ENCODE assay signal across 8 cellular contexts in genomic region chr4:140252742-140253555, GRCh38.
DNase-seq lines count a peak whose midpoint lies in the region; ATAC-seq, FAIRE-seq and TF ChIP-seq lines count a peak whose summit lies in the region.

No MANE protein-coding gene starts in this region.

- no peaks in the 10 kb centered on the region for H4K20me1 ChIP-seq in OCI-LY7 (ENCODE audit: insufficient read depth, low read length)

- BruUV-seq in OCI-LY7 (replicated peaks; lab: Mats Ljungman, UMichigan), result no TSS peak

- peaks cover 22 to 26% of the 10 kb centered on the region in 2 donors for H3K27me3 Mint-ChIP-seq in stimulated activated naive B cell treated with anti-CD40 and anti-IgM and Interleukin-4, amounts not matched to agents 10 μg/mL and 1 μg/mL and 100 μg/mL, for 72 hours

- H3K27me3 ChIP-seq in esophagus squamous epithelium (no peaks in the 10 kb centered on the region), muscle layer of duodenum (ENCODE audit: low read depth, low read length) (no peaks in the 10 kb centered on the region)

- H3K27ac Mint-ChIP-seq in stimulated activated naive B cell treated with anti-CD40 and anti-IgM and Interleukin-4, amounts not matched to agents 10 μg/mL and 1 μg/mL and 100 μg/mL, for 72 hours, result peak overlapping the region; percentile 70

- H3K9me3 ChIP-seq in OCI-LY7 (ENCODE audit: low read length) (no peaks in the 10 kb centered on the region), esophagus squamous epithelium (no peaks in the 10 kb centered on the region), muscle layer of duodenum (ENCODE audit: control insufficient read depth in 1 of 2, low read length in 2 of 2) (no peaks in the 10 kb centered on the region)

- peak; percentile 94 for TF ChIP-seq CTCF in OCI-LY7 (conservative IDR thresholded peaks at IDR 0.05; ENCODE audit: low read length)
- peak; percentile 88 to 98 (median 92) for TF ChIP-seq CTCF in esophagus squamous epithelium (IDR thresholded peaks at IDR 0.05)

- WGBS in esophagus squamous epithelium, 2 donors, result 0 to 1% methylated on average over 13 to 23 of the region's 72 CpGs

- peaks cover 13 to 19% of the 10 kb centered on the region in 2 donors for H3K4me1 Mint-ChIP-seq in stimulated activated naive B cell treated with anti-CD40 and anti-IgM and Interleukin-4, amounts not matched to agents 10 μg/mL and 1 μg/mL and 100 μg/mL, for 72 hours

- CTCF ChIA-PET in OCI-LY7 (lab: Charles Lee; ENCODE audit: unreplicated experiment), result interaction anchor here (1.6 kb wide), 1 partner anchor 10 kb away, joined by 6 read pairs; no protein-coding TSS in a partner anchor

- no peaks in the 10 kb centered on the region for H3K9me2 ChIP-seq in OCI-LY7 (ENCODE audit: insufficient read depth, low read length)

- peak overlapping the region; percentile 60 to 75 for H3K4me3 Mint-ChIP-seq in stimulated activated naive B cell treated with anti-CD40 and anti-IgM and Interleukin-4, amounts not matched to agents 10 μg/mL and 1 μg/mL and 100 μg/mL, for 72 hours

- TF ChIP-seq POLR2A in esophagus squamous epithelium (IDR thresholded peaks at IDR 0.05), result peak in 1 of 4 donors; percentile 27

- H3K4me3 ChIP-seq in OCI-LY7 (ENCODE audit: low read depth, low read length, poor library complexity, severe bottlenecking) (peak overlapping the region; percentile 53), esophagus squamous epithelium (peak overlapping the region; percentile 61 to 80 (median 76)), muscle layer of duodenum (ENCODE audit: low read depth in 1 of 2, low read length in 2 of 2) (peak overlapping the region; percentile 26 to 64)

- H3K36me3 Mint-ChIP-seq in stimulated activated naive B cell treated with anti-CD40 and anti-IgM and Interleukin-4, amounts not matched to agents 10 μg/mL and 1 μg/mL and 100 μg/mL, for 72 hours, result no peaks in the 10 kb centered on the region

- no peaks in the 10 kb centered on the region for H3K9me3 Mint-ChIP-seq in stimulated activated naive B cell treated with anti-CD40 and anti-IgM and Interleukin-4, amounts not matched to agents 10 μg/mL and 1 μg/mL and 100 μg/mL, for 72 hours

- DNase-seq in AG08395 (ENCODE audit: low spot score) (peak; percentile 75), HTR-8/SVneo (ENCODE audit: insufficient read length, low spot score) (peak; percentile 53), OCI-LY7 (ENCODE audit: low spot score) (peak; percentile 52), activated T-helper 1 cell treated with Interleukin-2 at 50 U/mL for 16 hours (ENCODE audit: low read depth) (peak; percentile 35), esophagus squamous epithelium (lab: John Stamatoyannopoulos, UW) (no peak)
- DNase-seq in stimulated activated naive B cell treated with anti-CD40 and anti-IgM and Interleukin-4, amounts not matched to agents 10 μg/mL and 1 μg/mL and 100 μg/mL, for 72 hours, result peak; percentile 42

- no peak overlapping the region for H3K27ac ChIP-seq in OCI-LY7 (ENCODE audit: low read depth, low read length, poor library complexity, severe bottlenecking)
- peak overlapping the region; percentile 92 to 96 (median 94) for H3K27ac ChIP-seq in esophagus squamous epithelium
- H3K27ac ChIP-seq in muscle layer of duodenum (ENCODE audit: low read length), result peak overlapping the region; percentile 62

- peak overlapping the region; percentile 72; the same call in 1 of the 2 replicates for H2AFZ ChIP-seq in OCI-LY7 (ENCODE audit: low read length)

- H3K36me3 ChIP-seq in OCI-LY7 (ENCODE audit: insufficient read depth, low read length) (no peaks in the 10 kb centered on the region), esophagus squamous epithelium (no peaks in the 10 kb centered on the region), muscle layer of duodenum (ENCODE audit: control insufficient read depth in 1 of 2, insufficient read depth in 2 of 2, low read length in 2 of 2) (no peaks in the 10 kb centered on the region)

- no peaks in the 10 kb centered on the region for H3K79me2 ChIP-seq in OCI-LY7 (ENCODE audit: insufficient read depth, low read depth, low read length)

- peak; percentile 62 for ATAC-seq in GM19035 (IDR thresholded peaks at IDR 0.05; ENCODE audit: unreplicated experiment)
- ATAC-seq in stimulated activated naive B cell treated with anti-CD40 and anti-IgM and Interleukin-4, amounts not matched to agents 10 μg/mL and 1 μg/mL and 100 μg/mL, for 72 hours (replicated peaks), result peak; percentile 76 to 80

- POLR2A ChIA-PET in OCI-LY7 (lab: Charles Lee), result interaction anchor here (1.0 to 1.3 kb wide), 2 partner anchors 9 to 10 kb away, joined by 4 to 5 read pairs; no protein-coding TSS in a partner anchor

- intact Hi-C loops in OCI-LY7 (cut with micrococcal nuclease; ENCODE audit: unreplicated experiment) (loop anchor here (1.0 to 10.0 kb wide), 4 partner anchors 204 to 596 kb away; no protein-coding TSS in a partner anchor), esophagus squamous epithelium (cut with DNase I) (loop anchor here (5.0 to 10.0 kb wide), 3 partner anchors 101 to 598 kb away; partner anchors contain the start of gene MAML3)

- H3K4me2 ChIP-seq in OCI-LY7 (ENCODE audit: low read length), result peak overlapping the region; percentile 60

- FAIRE-seq in HTR-8/SVneo (lab: Jason Lieb, UNC), result no peak

- H3K4me1 ChIP-seq in OCI-LY7 (ENCODE audit: insufficient read depth, low read length, poor library complexity, severe bottlenecking) (peaks cover 14% of the 10 kb centered on the region), esophagus squamous epithelium (peaks cover 7 to 54% (median 9%) of the 10 kb centered on the region in 3 donors), muscle layer of duodenum (ENCODE audit: control insufficient read depth in 1 of 2, insufficient read depth in 2 of 2, low read length in 2 of 2) (peaks cover 0 to 14% of the 10 kb centered on the region in 2 donors)
